Comparison of ENCODE assay signal across 1 cellular context in genomic region chr21:44368711-44369446, GRCh38.
TF ChIP-seq lines count a peak whose summit lies in the region.

No MANE protein-coding gene starts in this region.

TF ChIP-seq in HepG2, 621 proteins besides CTCF, POLR2A, EP300 and RAD21:
- TF ChIP-seq SIX1 (CRISPR knock-in tag; IDR thresholded peaks at IDR 0.05; ENCODE audit: borderline replicate concordance) (no peak), YEATS4 (CRISPR knock-in tag; IDR thresholded peaks at IDR 0.05; ENCODE audit: borderline replicate concordance) (no peak), YEATS2 (CRISPR knock-in tag; IDR thresholded peaks at IDR 0.05; ENCODE audit: borderline replicate concordance) (no peak), SRSF1 (optimal IDR thresholded peaks at IDR 0.05; ENCODE audit: low read depth, low read length) (no peak), ZNF367 (CRISPR knock-in tag; IDR thresholded peaks at IDR 0.05; ENCODE audit: borderline replicate concordance) (no peak), ZNF687 (CRISPR knock-in tag; IDR thresholded peaks at IDR 0.05) (peak; percentile 27; the same call in 1 of the 2 replicates), MIER2 (CRISPR knock-in tag; IDR thresholded peaks at IDR 0.05) (no peak), FOXK1 (CRISPR knock-in tag; IDR thresholded peaks at IDR 0.05; ENCODE audit: borderline replicate concordance, low read depth) (no peak), STAG1 (CRISPR knock-in tag; IDR thresholded peaks at IDR 0.05) (peak; percentile 37), ZBTB1 (CRISPR knock-in tag; IDR thresholded peaks at IDR 0.05; ENCODE audit: borderline replicate concordance) (no peak), ZNF33A (CRISPR knock-in tag; IDR thresholded peaks at IDR 0.05; ENCODE audit: borderline replicate concordance) (no peak), SOX6 (IDR thresholded peaks at IDR 0.05) (no peak), SOX6 (CRISPR knock-in tag; IDR thresholded peaks at IDR 0.05) (no peak), HOXA3 (CRISPR knock-in tag; IDR thresholded peaks at IDR 0.05) (peak; percentile 40; the same call in 1 of the 2 replicates), ZGPAT (CRISPR knock-in tag; IDR thresholded peaks at IDR 0.05) (no peak)
